ENCODE assay signal across 8 cellular contexts in the genomic region with DNA sequence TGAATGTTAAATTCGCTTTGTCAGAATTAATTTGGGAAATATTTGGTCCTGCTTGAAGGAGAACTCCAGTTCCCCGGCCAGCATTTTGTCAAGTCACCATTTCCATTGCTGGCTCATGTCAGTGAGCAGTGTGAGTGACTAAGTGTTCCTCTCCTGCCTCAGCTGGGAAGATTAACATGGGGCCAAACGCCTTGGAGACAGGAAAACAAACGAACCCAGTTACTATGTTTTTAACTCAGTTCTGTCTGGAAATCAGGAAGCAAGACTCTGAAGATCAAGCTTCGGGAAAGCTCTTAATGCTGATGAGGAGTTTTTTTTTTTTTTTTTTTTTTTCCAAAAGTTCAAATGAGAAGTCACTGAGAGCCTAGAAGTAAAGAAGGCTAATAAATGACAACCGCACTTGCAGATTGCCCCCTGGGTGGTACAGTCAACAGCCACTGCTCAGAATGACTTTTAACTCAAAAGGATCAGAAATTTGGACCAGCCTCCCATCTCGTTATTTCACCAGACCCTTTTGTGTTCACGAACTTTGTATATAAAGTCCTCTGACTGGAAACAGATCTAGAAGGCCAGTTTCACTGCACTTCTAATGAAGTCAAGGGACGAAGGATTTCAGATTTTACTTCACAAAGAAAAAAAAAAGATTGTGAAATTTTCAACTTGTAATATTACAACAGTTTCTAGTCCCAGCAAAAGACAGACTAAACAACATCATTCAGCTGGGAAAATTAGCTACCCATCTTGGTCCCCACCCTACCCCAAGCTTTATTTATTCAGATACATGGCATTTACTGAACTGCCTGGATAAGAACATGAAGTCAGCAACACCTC.
DNase-seq lines count a peak whose midpoint lies in the region; ATAC-seq and TF ChIP-seq lines count a peak whose summit lies in the region.

No MANE protein-coding gene starts in this region.

- 23% methylated on average over 9 of the region's 9 CpGs for WGBS in right cardiac atrium
- 66 to 77% methylated on average over 9 of the region's 9 CpGs for WGBS in sigmoid colon, 2 donors

- intact Hi-C loops in ascending aorta (cut with DNase I) = loop anchor here (2.0 to 5.0 kb wide), 3 partner anchors 20 to 120 kb away; partner anchors contain the start of gene LHFPL2
- intact Hi-C loops in right cardiac atrium (cut with DNase I) = loop anchor here in 2 of 4 donors (10.0 kb wide), 1 partner anchor 52 kb away; no protein-coding TSS in a partner anchor
- intact Hi-C loops in sigmoid colon (cut with DNase I) = no loop called here

- TF ChIP-seq EP300 in sigmoid colon (IDR thresholded peaks at IDR 0.05) = peak in 2 of 4 donors; percentile 1 to 19

- no peaks in the 10 kb centered on the region for H3K36me3 ChIP-seq in ascending aorta
- no peaks in the 10 kb centered on the region for H3K36me3 ChIP-seq in sigmoid colon
- no peaks in the 10 kb centered on the region for H3K36me3 ChIP-seq in WERI-Rb-1

- H3K27me3 ChIP-seq in ascending aorta (no peaks in the 10 kb centered on the region), right cardiac atrium (ENCODE audit: control insufficient read depth, insufficient read depth) (no peaks in the 10 kb centered on the region), sigmoid colon (no peaks in the 10 kb centered on the region), WERI-Rb-1 (ENCODE audit: insufficient read depth, low read depth, severe bottlenecking) (no peaks in the 10 kb centered on the region)

- H3K27ac ChIP-seq in ascending aorta = peak overlapping the region; percentile 74 to 89
- peak overlapping the region; percentile 82 for H3K27ac ChIP-seq in right cardiac atrium (ENCODE audit: low read length)
- peak overlapping the region; percentile 66 to 86 (median 82) for H3K27ac ChIP-seq in sigmoid colon
- no peak overlapping the region for H3K27ac ChIP-seq in WERI-Rb-1

- H3K4me3 ChIP-seq in ascending aorta (peak overlapping the region; percentile 3 to 33), right cardiac atrium (ENCODE audit: low read length) (no peak overlapping the region), sigmoid colon (peak overlapping the region in 1 of 4 donors; percentile 2), WERI-Rb-1 (ENCODE audit: low read depth, low read length) (no peak overlapping the region)

- peak; percentile 94 to 95 for ATAC-seq in right cardiac atrium
- no peak for ATAC-seq in HG03460 (IDR thresholded peaks at IDR 0.05; ENCODE audit: unreplicated experiment)
- ATAC-seq in HG02884 (IDR thresholded peaks at IDR 0.05; ENCODE audit: unreplicated experiment) = no peak

- H3K4me1 ChIP-seq in ascending aorta (peaks cover 26 to 66% of the 10 kb centered on the region in 2 donors), right cardiac atrium (ENCODE audit: control insufficient read depth, insufficient read depth, low read length) (peaks cover 18% of the 10 kb centered on the region), sigmoid colon (peaks cover 0 to 80% (median 44%) of the 10 kb centered on the region in 4 donors)

- H3K9me3 ChIP-seq in ascending aorta (no peaks in the 10 kb centered on the region), right cardiac atrium (ENCODE audit: control insufficient read depth, low read length) (no peaks in the 10 kb centered on the region), sigmoid colon (no peaks in the 10 kb centered on the region), WERI-Rb-1 (ENCODE audit: severe bottlenecking) (no peaks in the 10 kb centered on the region)

- peak; percentile 72 for DNase-seq in H4 (ENCODE audit: low spot score)
- peak; percentile 79 to 96 for DNase-seq in ascending aorta (ENCODE audit: low spot score in 2 of 2)
- DNase-seq in right cardiac atrium = peak; percentile 77 to 85 (median 80)
- DNase-seq in sigmoid colon = peak; percentile 92
- no peak for DNase-seq in NCI-H1417 treated with DMSO at 0.1 percent for 48 hours (lab: John Stamatoyannopoulos, UW)
- DNase-seq in WERI-Rb-1 = no peak

- no peak for TF ChIP-seq POLR2A in sigmoid colon (IDR thresholded peaks at IDR 0.05)

- TF ChIP-seq CTCF in ascending aorta (IDR thresholded peaks at IDR 0.05) = no peak
- no peak for TF ChIP-seq CTCF in sigmoid colon (IDR thresholded peaks at IDR 0.05)
- no peak for TF ChIP-seq CTCF in WERI-Rb-1 (IDR thresholded peaks at IDR 0.05; ENCODE audit: low read depth, low read length)

Comparison
In these comparisons a context has a peak if more than half of its experiments do, and no peak if none do; other contexts are left out.
1. DNase-seq: peak in H4 (single experiment), ascending aorta (2 of 2), right cardiac atrium (3 of 3) and sigmoid colon (single experiment); none in NCI-H1417 treated with DMSO at 0.1 percent for 48 hours (single experiment) and WERI-Rb-1 (single experiment).
2. H3K4me3 ChIP-seq: peak in ascending aorta (2 of 2); none in right cardiac atrium (single experiment) and WERI-Rb-1 (single experiment).
3. ATAC-seq: peak in right cardiac atrium (2 of 2); none in HG03460 (single experiment) and HG02884 (single experiment).